ENCODE assay signal across 8 cellular contexts in genomic region chr6:36724514-36725385, GRCh38. TPM values are rescaled to one million over a fixed set of nuclear protein-coding genes. Genes with fewer than 3 reads are reported as not detected.
A peak's percentile ranks its signal among the peaks of the same experiment; 100 is the strongest.
DNase-seq lines count a peak whose midpoint lies in the region; ATAC-seq and TF ChIP-seq lines count a peak whose summit lies in the region.

No MANE protein-coding gene starts in this region.

- no peaks in the 10 kb centered on the region for H3F3A ChIP-seq in GM23338 (replicated peaks; ENCODE audit: low read depth)

- H3K4me1 ChIP-seq in GM23338 (ENCODE audit: insufficient read depth) = no peaks in the 10 kb centered on the region

- H3K27me3 ChIP-seq in GM23338 (ENCODE audit: insufficient read depth) = no peaks in the 10 kb centered on the region

- peaks cover 2% of the 10 kb centered on the region; the same call in 1 of the 3 replicates for H3K4me1 Mint-ChIP-seq in GM23338

- no peak overlapping the region for H3K27ac ChIP-seq in GM23338 (ENCODE audit: low read depth)

- no peaks in the 10 kb centered on the region for H3K79me2 ChIP-seq in GM23338 (replicated peaks; ENCODE audit: insufficient read depth)

- peak; percentile 91 for ATAC-seq in GM23338
- no peak for ATAC-seq in GM19023 (IDR thresholded peaks at IDR 0.05; ENCODE audit: unreplicated experiment)

- no peak overlapping the region for H2AFZ ChIP-seq in GM23338

- H3K9me2 ChIP-seq in GM23338 (ENCODE audit: insufficient read depth) = 0 out of 2 replicates have a peak, but pooled peaks cover 3% of the 10 kb centered on the region

- no peaks in the 10 kb centered on the region for H4K20me1 ChIP-seq in GM23338 (replicated peaks; ENCODE audit: insufficient read depth)

- no peak overlapping the region for H3K4me2 ChIP-seq in GM23338

- H3K4me3 ChIP-seq in GM23338 (no peak overlapping the region), foreskin fibroblast (ENCODE audit: low read depth in 1 of 2, low read length in 2 of 2) (no peak overlapping the region)

- no peaks in the 10 kb centered on the region for H3K9me3 Mint-ChIP-seq in GM23338

- TF ChIP-seq CTCF in GM23338 (conservative IDR thresholded peaks at IDR 0.05; ENCODE audit: low read depth in 2 of 2) = peak; percentile 70 to 91
- TF ChIP-seq CTCF in foreskin fibroblast (IDR thresholded peaks at IDR 0.05; ENCODE audit: low read depth, low read length) = peak; percentile 61

- H3K36me3 ChIP-seq in GM23338 (ENCODE audit: insufficient read depth) = no peaks in the 10 kb centered on the region

- no peak overlapping the region for H3K27ac Mint-ChIP-seq in GM23338

- DNase-seq in Ammon's horn (ENCODE audit: low spot score) (peak; percentile 27), GM23338 (ENCODE audit: low spot score) (peak; percentile 94), NCI-H526 (lab: John Stamatoyannopoulos, UW) (peak; percentile 77 to 83), activated T-cell treated with anti-CD3 and anti-CD28 coated beads for 4 hours (peak; percentile 28), foreskin fibroblast (peak; percentile 39 to 81), pons (ENCODE audit: low spot score) (peak; percentile 16), mesenteric fat pad (ENCODE audit: low spot score) (no peak)

- no peaks in the 10 kb centered on the region for H3K36me3 Mint-ChIP-seq in GM23338 (ENCODE audit: low read depth)

- H3K4me3 Mint-ChIP-seq in GM23338 = no peak overlapping the region

- H3K27me3 Mint-ChIP-seq in GM23338 (ENCODE audit: insufficient read depth, low read depth, poor library complexity) = no peaks in the 10 kb centered on the region

TF ChIP-seq in GM23338, 12 proteins besides CTCF, POLR2A, EP300 and RAD21:
- TF ChIP-seq STAT1 (IDR thresholded peaks at IDR 0.05; ENCODE audit: unreplicated experiment) (no peak), ETS1 (IDR thresholded peaks at IDR 0.05) (no peak), ZNF114 (CRISPR knock-in tag; IDR thresholded peaks at IDR 0.05) (no peak), ZNF462 (CRISPR knock-in tag; IDR thresholded peaks at IDR 0.05) (0 out of 2 replicates have a peak, but pooled peaks have one; percentile 43), ZNF331 (CRISPR knock-in tag; IDR thresholded peaks at IDR 0.05; ENCODE audit: low read depth) (no peak), JUNB (IDR thresholded peaks at IDR 0.05; ENCODE audit: unreplicated experiment) (no peak), EZH2phosphoT487 (IDR thresholded peaks at IDR 0.05; ENCODE audit: unreplicated experiment) (no peak), POLR2AphosphoS5 (IDR thresholded peaks at IDR 0.05; ENCODE audit: low read depth) (no peak), NANOG (IDR thresholded peaks at IDR 0.05; ENCODE audit: borderline replicate concordance) (no peak)

RNA-seq across cellular contexts. Expression of gene RAB44, which starts 27.1 kb away (rescaled TPM):
- total RNA-seq in GM23338 (2014; rRNA removed; shearing (Covaris generic)) = not detected in 2 replicates
- not detected in 2 replicates for polyA plus RNA-seq in GM23338 (2016; fragmentation: Nextera tagmentation; extraction: Ambion mirVana)
- 0.35 TPM for total RNA-seq in mesenteric fat pad

RNA-seq across cellular contexts. Expression of gene CDKN1A, which starts 46.2 kb away (rescaled TPM):
- total RNA-seq in GM23338 (2014; rRNA removed; shearing (Covaris generic)) = 44.4 and 45.6 TPM in 2 replicates
- polyA plus RNA-seq in GM23338 (2016; fragmentation: Nextera tagmentation; extraction: Ambion mirVana) = 31.5 and 34.0 TPM in 2 replicates
- total RNA-seq in mesenteric fat pad = 245 TPM
